25 cellular contexts compared by ENCODE assay signal in the genomic region with DNA sequence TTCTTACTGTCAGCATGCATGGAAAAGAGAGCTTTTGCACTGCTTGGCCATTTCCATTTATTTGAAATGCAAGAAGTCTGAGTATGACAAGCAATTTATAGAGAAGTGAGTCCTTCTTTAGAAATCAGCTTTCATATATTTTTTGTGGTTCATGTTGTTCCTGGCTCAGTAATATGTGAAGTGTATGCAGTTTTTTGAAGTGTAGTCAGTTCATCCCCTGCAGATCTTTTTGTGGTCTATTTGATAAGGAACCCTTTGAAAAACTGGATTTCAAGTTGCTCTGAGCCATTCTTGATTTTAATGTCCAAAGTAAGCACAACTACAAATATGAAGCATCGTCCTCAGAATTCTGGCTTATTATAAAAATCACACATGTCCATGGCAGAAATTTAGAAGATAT.
"Had no signal": no experiment of that assay in that cellular context is flagged by ENCODE, and none has a peak within 500 bp of the region (broad histone marks: within the 10 kb centered on the region; RNA-seq: fewer than 3 reads in every experiment).

No MANE protein-coding gene starts in this region.

- H3K9me3 ChIP-seq: esophagus muscularis mucosa, gastroesophageal sphincter, heart left ventricle, left lung, lower lobe of right lung, mucosa of descending colon had no signal

- H3K27me3 ChIP-seq: esophagus muscularis mucosa, foreskin keratinocyte, gastroesophageal sphincter, heart left ventricle, hepatocyte, left lung had no signal

- H3K27ac ChIP-seq: coronary artery, dorsolateral prefrontal cortex, esophagus muscularis mucosa, foreskin keratinocyte, gastroesophageal sphincter, heart left ventricle, hepatocyte, left lung, lower lobe of right lung had no signal

- H3K79me2 ChIP-seq: hepatocyte had no signal

- H2AFZ ChIP-seq: hepatocyte had no signal

- H3K36me3 ChIP-seq: esophagus muscularis mucosa, gastroesophageal sphincter, heart left ventricle, left lung, lower lobe of right lung had no signal

- ATAC-seq: foreskin keratinocyte; gastroesophageal sphincter; heart left ventricle; left cardiac atrium; left lung; left ventricle myocardium superior; lower lobe of right lung; mucosa of descending colon; naive thymus-derived CD8-positive, alpha-beta T cell had no signal

- H3K4me3 ChIP-seq: coronary artery, dorsolateral prefrontal cortex, esophagus muscularis mucosa, gastroesophageal sphincter, heart left ventricle, hepatocyte, left lung, lower lobe of right lung, mucosa of descending colon had no signal

- FAIRE-seq: endothelial cell of umbilical vein, frontal cortex, kidney had no signal

- H3K4me2 ChIP-seq: hepatocyte had no signal

- DNase-seq: dermis blood vessel endothelial cell; dorsolateral prefrontal cortex; effector CD4-positive, alpha-beta T cell; effector memory CD4-positive, alpha-beta T cell; foreskin keratinocyte; heart left ventricle; hypothalamus; immature natural killer cell; islet precursor cell; kidney; kidney glomerular epithelial cell; left cardiac atrium; left lung; left ventricle myocardium superior; lower lobe of right lung; mesenchymal stem cell; mucosa of descending colon; naive B cell; naive thymus-derived CD8-positive, alpha-beta T cell had no signal

- H3K4me1 ChIP-seq: esophagus muscularis mucosa, foreskin keratinocyte, gastroesophageal sphincter, heart left ventricle, left lung, lower lobe of right lung had no signal
